Comparison of ENCODE assay signal across 1 cellular context in genomic region chr14:65478596-65478995, GRCh38.
TF ChIP-seq lines count a peak whose summit lies in the region.

No MANE protein-coding gene starts in this region.

TF ChIP-seq in HEK293, 187 proteins besides CTCF, POLR2A, EP300 and RAD21 (continued from another document and continues in another):
- TF ChIP-seq, protein P1, sequence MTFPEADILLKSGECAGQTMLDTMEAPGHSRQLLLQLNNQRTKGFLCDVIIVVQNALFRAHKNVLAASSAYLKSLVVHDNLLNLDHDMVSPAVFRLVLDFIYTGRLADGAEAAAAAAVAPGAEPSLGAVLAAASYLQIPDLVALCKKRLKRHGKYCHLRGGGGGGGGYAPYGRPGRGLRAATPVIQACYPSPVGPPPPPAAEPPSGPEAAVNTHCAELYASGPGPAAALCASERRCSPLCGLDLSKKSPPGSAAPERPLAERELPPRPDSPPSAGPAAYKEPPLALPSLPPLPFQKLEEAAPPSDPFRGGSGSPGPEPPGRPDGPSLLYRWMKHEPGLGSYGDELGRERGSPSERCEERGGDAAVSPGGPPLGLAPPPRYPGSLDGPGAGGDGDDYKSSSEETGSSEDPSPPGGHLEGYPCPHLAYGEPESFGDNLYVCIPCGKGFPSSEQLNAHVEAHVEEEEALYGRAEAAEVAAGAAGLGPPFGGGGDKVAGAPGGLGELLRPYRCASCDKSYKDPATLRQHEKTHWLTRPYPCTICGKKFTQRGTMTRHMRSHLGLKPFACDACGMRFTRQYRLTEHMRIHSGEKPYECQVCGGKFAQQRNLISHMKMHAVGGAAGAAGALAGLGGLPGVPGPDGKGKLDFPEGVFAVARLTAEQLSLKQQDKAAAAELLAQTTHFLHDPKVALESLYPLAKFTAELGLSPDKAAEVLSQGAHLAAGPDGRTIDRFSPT (tag by site-specific recombination; IDR thresholded peaks at IDR 0.05) = no peak
- TF ChIP-seq ZNF112 (tag by site-specific recombination; IDR thresholded peaks at IDR 0.05) (no peak), ZNF664 (tag by site-specific recombination; IDR thresholded peaks at IDR 0.05) (no peak), HOXA7 (CRISPR knock-in tag; IDR thresholded peaks at IDR 0.05; ENCODE audit: borderline replicate concordance) (no peak), ZNF501 (tag by site-specific recombination; IDR thresholded peaks at IDR 0.05) (no peak), ZNF548 (tag by site-specific recombination; IDR thresholded peaks at IDR 0.05) (no peak), ZSCAN16 (tag by site-specific recombination; IDR thresholded peaks at IDR 0.05) (peak; percentile 54; the same call in 1 of the 2 replicates), REST (tag by site-specific recombination; IDR thresholded peaks at IDR 0.05) (no peak), SETDB1 (IDR thresholded peaks at IDR 0.05; ENCODE audit: insufficient read length, low read length) (peak; percentile 72), ZNF23 (tag by site-specific recombination; IDR thresholded peaks at IDR 0.05; ENCODE audit: borderline replicate concordance) (no peak), GLI4 (tag by site-specific recombination; IDR thresholded peaks at IDR 0.05) (no peak), ZNF610 (tag by site-specific recombination; IDR thresholded peaks at IDR 0.05; ENCODE audit: borderline replicate concordance) (no peak), ZNF19 (tag by site-specific recombination; IDR thresholded peaks at IDR 0.05; ENCODE audit: low read depth) (no peak), ZNF704 (tag by site-specific recombination; IDR thresholded peaks at IDR 0.05) (no peak), GLI2 (tag by site-specific recombination; IDR thresholded peaks at IDR 0.05; ENCODE audit: borderline replicate concordance, low read depth) (0 out of 2 replicates have a peak, but pooled peaks have one; percentile 9), ZNF558 (tag by site-specific recombination; IDR thresholded peaks at IDR 0.05) (no peak), IKZF3 (tag by site-specific recombination; IDR thresholded peaks at IDR 0.05) (no peak), ZNF571 (tag by site-specific recombination; IDR thresholded peaks at IDR 0.05) (no peak), ZNF2 (tag by site-specific recombination; IDR thresholded peaks at IDR 0.05) (no peak), RBAK (tag by site-specific recombination; IDR thresholded peaks at IDR 0.05) (no peak), ZNF521 (tag by site-specific recombination; IDR thresholded peaks at IDR 0.05) (no peak), ZNF391 (tag by site-specific recombination; IDR thresholded peaks at IDR 0.05; ENCODE audit: borderline replicate concordance, low read depth) (no peak), ZNF398 (tag by site-specific recombination; IDR thresholded peaks at IDR 0.05) (no peak), ZNF223 (tag by site-specific recombination; IDR thresholded peaks at IDR 0.05) (no peak), ZNF24 (tag by site-specific recombination; IDR thresholded peaks at IDR 0.05) (no peak), ZNF621 (tag by site-specific recombination; IDR thresholded peaks at IDR 0.05) (no peak), PATZ1 (tag by site-specific recombination; IDR thresholded peaks at IDR 0.05) (no peak), PRDM2 (tag by site-specific recombination; IDR thresholded peaks at IDR 0.05; ENCODE audit: borderline replicate concordance) (no peak), ZNF157 (tag by site-specific recombination; IDR thresholded peaks at IDR 0.05) (no peak), ZNF549 (tag by site-specific recombination; IDR thresholded peaks at IDR 0.05) (peak; percentile 97)
- TF ChIP-seq, protein P2, sequence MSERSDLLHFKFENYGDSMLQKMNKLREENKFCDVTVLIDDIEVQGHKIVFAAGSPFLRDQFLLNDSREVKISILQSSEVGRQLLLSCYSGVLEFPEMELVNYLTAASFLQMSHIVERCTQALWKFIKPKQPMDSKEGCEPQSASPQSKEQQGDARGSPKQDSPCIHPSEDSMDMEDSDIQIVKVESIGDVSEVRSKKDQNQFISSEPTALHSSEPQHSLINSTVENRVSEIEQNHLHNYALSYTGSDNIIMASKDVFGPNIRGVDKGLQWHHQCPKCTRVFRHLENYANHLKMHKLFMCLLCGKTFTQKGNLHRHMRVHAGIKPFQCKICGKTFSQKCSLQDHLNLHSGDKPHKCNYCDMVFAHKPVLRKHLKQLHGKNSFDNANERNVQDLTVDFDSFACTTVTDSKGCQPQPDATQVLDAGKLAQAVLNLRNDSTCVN (tag by site-specific recombination; optimal IDR thresholded peaks at IDR 0.05) = no peak
- TF ChIP-seq, protein P3, sequence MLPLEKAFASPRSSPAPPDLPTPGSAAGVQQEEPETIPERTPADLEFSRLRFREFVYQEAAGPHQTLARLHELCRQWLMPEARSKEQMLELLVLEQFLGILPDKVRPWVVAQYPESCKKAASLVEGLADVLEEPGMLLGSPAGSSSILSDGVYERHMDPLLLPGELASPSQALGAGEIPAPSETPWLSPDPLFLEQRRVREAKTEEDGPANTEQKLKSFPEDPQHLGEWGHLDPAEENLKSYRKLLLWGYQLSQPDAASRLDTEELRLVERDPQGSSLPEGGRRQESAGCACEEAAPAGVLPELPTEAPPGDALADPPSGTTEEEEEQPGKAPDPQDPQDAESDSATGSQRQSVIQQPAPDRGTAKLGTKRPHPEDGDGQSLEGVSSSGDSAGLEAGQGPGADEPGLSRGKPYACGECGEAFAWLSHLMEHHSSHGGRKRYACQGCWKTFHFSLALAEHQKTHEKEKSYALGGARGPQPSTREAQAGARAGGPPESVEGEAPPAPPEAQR (tag by site-specific recombination; IDR thresholded peaks at IDR 0.05) = no peak
- TF ChIP-seq, protein P4, sequence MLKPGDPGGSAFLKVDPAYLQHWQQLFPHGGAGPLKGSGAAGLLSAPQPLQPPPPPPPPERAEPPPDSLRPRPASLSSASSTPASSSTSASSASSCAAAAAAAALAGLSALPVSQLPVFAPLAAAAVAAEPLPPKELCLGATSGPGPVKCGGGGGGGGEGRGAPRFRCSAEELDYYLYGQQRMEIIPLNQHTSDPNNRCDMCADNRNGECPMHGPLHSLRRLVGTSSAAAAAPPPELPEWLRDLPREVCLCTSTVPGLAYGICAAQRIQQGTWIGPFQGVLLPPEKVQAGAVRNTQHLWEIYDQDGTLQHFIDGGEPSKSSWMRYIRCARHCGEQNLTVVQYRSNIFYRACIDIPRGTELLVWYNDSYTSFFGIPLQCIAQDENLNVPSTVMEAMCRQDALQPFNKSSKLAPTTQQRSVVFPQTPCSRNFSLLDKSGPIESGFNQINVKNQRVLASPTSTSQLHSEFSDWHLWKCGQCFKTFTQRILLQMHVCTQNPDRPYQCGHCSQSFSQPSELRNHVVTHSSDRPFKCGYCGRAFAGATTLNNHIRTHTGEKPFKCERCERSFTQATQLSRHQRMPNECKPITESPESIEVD (tag by site-specific recombination; IDR thresholded peaks at IDR 0.05) = peak; percentile 83
- TF ChIP-seq, protein P5, sequence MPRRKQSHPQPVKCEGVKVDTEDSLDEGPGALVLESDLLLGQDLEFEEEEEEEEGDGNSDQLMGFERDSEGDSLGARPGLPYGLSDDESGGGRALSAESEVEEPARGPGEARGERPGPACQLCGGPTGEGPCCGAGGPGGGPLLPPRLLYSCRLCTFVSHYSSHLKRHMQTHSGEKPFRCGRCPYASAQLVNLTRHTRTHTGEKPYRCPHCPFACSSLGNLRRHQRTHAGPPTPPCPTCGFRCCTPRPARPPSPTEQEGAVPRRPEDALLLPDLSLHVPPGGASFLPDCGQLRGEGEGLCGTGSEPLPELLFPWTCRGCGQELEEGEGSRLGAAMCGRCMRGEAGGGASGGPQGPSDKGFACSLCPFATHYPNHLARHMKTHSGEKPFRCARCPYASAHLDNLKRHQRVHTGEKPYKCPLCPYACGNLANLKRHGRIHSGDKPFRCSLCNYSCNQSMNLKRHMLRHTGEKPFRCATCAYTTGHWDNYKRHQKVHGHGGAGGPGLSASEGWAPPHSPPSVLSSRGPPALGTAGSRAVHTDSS (tag by site-specific recombination; IDR thresholded peaks at IDR 0.05) = no peak
